In the genomic region with DNA sequence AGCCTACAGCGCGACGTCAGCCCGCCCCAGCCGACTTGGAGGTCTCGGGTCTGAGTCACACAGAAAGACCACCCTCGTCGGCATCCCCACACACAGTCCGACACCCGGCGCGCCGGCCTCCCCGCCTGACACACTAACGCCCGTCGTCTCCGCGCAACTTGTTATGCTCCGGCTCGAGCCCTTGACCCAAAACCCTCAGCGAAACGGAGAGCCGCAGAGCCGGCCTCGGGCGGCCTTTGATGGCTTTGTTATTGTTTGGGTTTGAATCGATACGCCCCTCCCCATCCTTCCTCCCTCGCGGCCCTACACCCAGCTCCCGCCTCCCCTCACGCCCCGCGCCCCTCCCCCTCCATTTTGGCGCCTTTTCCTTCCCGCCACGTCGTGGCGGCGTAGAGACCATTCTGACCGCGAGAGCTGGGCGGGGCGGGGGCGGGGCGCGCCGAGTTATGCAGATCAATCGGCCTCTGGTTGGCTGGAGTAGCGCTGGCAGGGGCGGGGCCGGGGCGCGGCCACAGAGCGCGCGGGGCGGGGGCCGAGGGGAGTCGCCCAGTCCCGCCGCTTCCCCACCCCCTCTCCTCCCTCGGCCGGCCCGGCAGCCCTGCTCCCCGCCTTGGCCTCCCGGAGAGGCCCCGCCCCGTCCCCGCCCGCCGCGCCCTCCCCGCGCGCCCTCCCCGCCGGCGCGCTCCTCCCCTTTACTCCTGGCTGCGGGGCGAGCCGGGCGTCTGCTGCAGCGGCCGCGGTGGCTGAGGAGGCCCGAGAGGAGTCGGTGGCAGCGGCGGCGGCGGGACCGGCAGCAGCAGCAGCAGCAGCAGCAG, we compare ENCODE assay signal across 8 cellular contexts.
DNase-seq lines count a peak whose midpoint lies in the region; ATAC-seq and TF ChIP-seq lines count a peak whose summit lies in the region.

A gene (plus strand): TSS at position 695 of the 815 bp plus-strand sequence. CDS start 424 bp downstream, outside the sequence.

- H3K4me3 Mint-ChIP-seq in central memory CD8-positive, alpha-beta T cell = peak within 1 kb of the TSS; percentile 96

- DNase-seq in AG08395 (ENCODE audit: low spot score) (peak; percentile 98), NCI-H446 treated with DMSO at 0.1 percent for 48 hours (lab: John Stamatoyannopoulos, UW) (peak; percentile 95), islet precursor cell (peak; percentile 99)
- peak; percentile 80 to 90 for DNase-seq in central memory CD8-positive, alpha-beta T cell (ENCODE audit: low spot score in 2 of 2)
- DNase-seq in stimulated activated CD4-positive, alpha-beta T cell treated with anti-CD3 and anti-CD28 coated beads, Interleukin-12 subunit alpha, Interleukin-12 subunit beta, amount 100 ng/mL, for 4 hours = peak; percentile 100

- peaks cover 51% of the 10 kb centered on the region for H3K36me3 Mint-ChIP-seq in central memory CD8-positive, alpha-beta T cell (ENCODE audit: insufficient read depth)

- ATAC-seq in HG03280 (IDR thresholded peaks at IDR 0.05; ENCODE audit: unreplicated experiment) = peak; percentile 74
- peak; percentile 74 to 78 for ATAC-seq in activated CD4-positive, CD25-positive, alpha-beta regulatory T cell treated with anti-CD3 and anti-CD28 coated beads, Interleukin-2, amount 50 U/mL, for 24 hours
- peak; percentile 84 for ATAC-seq in central memory CD8-positive, alpha-beta T cell (replicated peaks; ENCODE audit: extremely low read depth, poor library complexity, severe bottlenecking)

- peak; percentile 80 for TF ChIP-seq POLR2A in GM18951 (IDR thresholded peaks at IDR 0.05; ENCODE audit: extremely low read depth, insufficient read depth, insufficient read length)

- peak within 1 kb of the TSS; percentile 96 for H3K27ac Mint-ChIP-seq in central memory CD8-positive, alpha-beta T cell (ENCODE audit: low read depth)

- H3K9me3 Mint-ChIP-seq in central memory CD8-positive, alpha-beta T cell = no peaks in the 10 kb centered on the region

- no peaks in the 10 kb centered on the region for H3K27me3 Mint-ChIP-seq in central memory CD8-positive, alpha-beta T cell

- H3K4me1 Mint-ChIP-seq in central memory CD8-positive, alpha-beta T cell = peaks cover 39% of the 10 kb centered on the region

- in situ Hi-C loops in GM18951 (cut with MboI; ENCODE audit: low sequenced_read_pairs, unreplicated experiment) = loop anchor here (5.0 kb wide), 1 partner anchor 117 kb away; no protein-coding TSS in a partner anchor

Comparison
In these comparisons a context has a peak if more than half of its experiments do, and no peak if none do; other contexts are left out.
1. Peak in every context shown above with its lines: DNase-seq and ATAC-seq.